1 cellular context compared by ENCODE assay signal in the genomic region with DNA sequence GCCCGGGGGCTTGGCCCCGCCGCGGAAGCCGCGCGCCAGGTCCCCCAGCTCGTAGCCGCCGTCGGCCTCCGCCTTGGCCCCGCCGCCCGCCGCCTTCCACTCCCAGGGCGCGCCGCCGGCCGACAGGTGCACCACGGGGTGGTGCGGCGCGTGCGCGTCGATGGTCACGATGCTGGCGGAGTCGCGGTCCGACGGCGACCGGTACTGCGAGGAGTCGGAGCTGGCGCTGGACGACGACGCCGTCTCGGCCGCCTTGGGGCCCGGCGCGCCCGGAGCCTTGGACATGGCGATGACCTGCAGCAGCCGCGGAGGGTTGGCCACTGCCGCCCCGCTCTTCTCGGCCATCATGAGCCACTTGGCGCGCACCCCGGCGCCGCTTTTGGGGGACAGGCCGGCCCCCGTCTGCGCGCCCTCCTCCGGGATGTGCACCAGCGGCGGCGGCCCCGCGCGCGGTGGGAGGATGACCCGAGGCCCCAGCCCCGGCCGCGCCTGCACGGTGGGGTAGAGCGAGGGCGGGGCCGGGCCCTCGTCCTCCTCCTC.
TF ChIP-seq lines count a peak whose summit lies in the region.

No MANE protein-coding gene starts in this region.

TF ChIP-seq in GM12891, 5 proteins besides CTCF, POLR2A, EP300 and RAD21:
- TF ChIP-seq POLR2AphosphoS5 (IDR thresholded peaks at IDR 0.05; ENCODE audit: low read depth, low read length) (no peak), SPI1 (IDR thresholded peaks at IDR 0.05; ENCODE audit: low read depth, low read length) (no peak), POU2F2 (IDR thresholded peaks at IDR 0.05; ENCODE audit: low read depth, low read length) (no peak; the same call in none of the 2 replicates), TAF1 (IDR thresholded peaks at IDR 0.05; ENCODE audit: low read depth, low read length) (no peak), PAX5 (IDR thresholded peaks at IDR 0.05; ENCODE audit: insufficient read depth, low read length, severe bottlenecking) (no peak)
